ENCODE assay signal across 17 cellular contexts in genomic region chr15:60000824-60001641, GRCh38. TPM values are rescaled to one million over a fixed set of nuclear protein-coding genes. Genes with fewer than 3 reads are reported as not detected.
DNase-seq lines count a peak whose midpoint lies in the region; ATAC-seq and TF ChIP-seq lines count a peak whose summit lies in the region.
"Had no signal": no experiment of that assay in that cellular context is flagged by ENCODE, and none has a peak within 500 bp of the region (broad histone marks: within the 10 kb centered on the region; RNA-seq: fewer than 3 reads in every experiment).

No MANE protein-coding gene starts in this region.

- in situ Hi-C loops in GM13977 (cut with MboI; ENCODE audit: low pct_unique_long_range_greater_than_20kb, low sequenced_read_pairs, unreplicated experiment) = no loop called here

- peak; percentile 57 for DNase-seq in activated CD4-positive, alpha-beta T cell treated with anti-CD3 and anti-CD28 coated beads, Interleukin-2, amount 10 ng/mL, durations not matched to agents 24 days and 14 days
- DNase-seq in activated CD4-positive, alpha-beta T cell treated with anti-CD3 and anti-CD28 coated beads for 48 hours = no peak
- DNase-seq in GM13977 (ENCODE audit: low spot score) (peak; percentile 15), neural crest cell (ENCODE audit: low read depth, low spot score) (no peak), T1000 (lab: John Stamatoyannopoulos, UW) (no peak)
- DNase-seq in stimulated activated CD4-positive, alpha-beta T cell treated with anti-CD3 and anti-CD28 coated beads, Interleukin-12 subunit alpha, Interleukin-12 subunit beta, amount 100 ng/mL, for 4 hours = no peak
- DNase-seq: activated CD4-positive, alpha-beta T cell treated with anti-CD3 and anti-CD28 coated beads for 1 hour; GM23248; KG1; NCI-H446 treated with DMSO at 0.1 percent for 48 hours; occipital lobe; OCI-M1 had no signal

- peaks cover 91% of the 10 kb centered on the region for H3K27me3 Mint-ChIP-seq in activated CD4-positive, alpha-beta T cell treated with anti-CD3 and anti-CD28 coated beads, Interleukin-2, amount 10 ng/mL, durations not matched to agents 24 days and 14 days
- peaks cover 100% of the 10 kb centered on the region for H3K27me3 Mint-ChIP-seq in brain
- peaks cover 99% of the 10 kb centered on the region for H3K27me3 Mint-ChIP-seq in neural crest cell (ENCODE audit: low read depth)

- intact Hi-C loops in activated CD4-positive, alpha-beta T cell treated with anti-CD3 and anti-CD28 coated beads, Interleukin-2, amount 10 ng/mL, durations not matched to agents 24 days and 14 days (cut with micrococcal nuclease) = loop anchor here (5.0 to 10.0 kb wide), 2 partner anchors 276 to 1939 kb away; no protein-coding TSS in a partner anchor

- TF ChIP-seq CTCF in GM13977 (IDR thresholded peaks at IDR 0.05; ENCODE audit: extremely low read depth, insufficient read depth, missing control alignments) (no peak), brain (conservative IDR thresholded peaks at IDR 0.05) (no peak), neural crest cell (conservative IDR thresholded peaks at IDR 0.05) (no peak)

- no peak for ATAC-seq in GM21423 (IDR thresholded peaks at IDR 0.05; ENCODE audit: unreplicated experiment)

- H3K4me3 Mint-ChIP-seq in activated CD4-positive, alpha-beta T cell treated with anti-CD3 and anti-CD28 coated beads, Interleukin-2, amount 10 ng/mL, durations not matched to agents 24 days and 14 days = peak overlapping the region; percentile 1
- H3K4me3 Mint-ChIP-seq in brain (peak overlapping the region in 3 of 5 experiments; percentile 78 to 88 (median 83)), neural crest cell (peak overlapping the region; percentile 97)

- H3K9me3 Mint-ChIP-seq in activated CD4-positive, alpha-beta T cell treated with anti-CD3 and anti-CD28 coated beads, Interleukin-2, amount 10 ng/mL, durations not matched to agents 24 days and 14 days = peaks cover 19% of the 10 kb centered on the region
- H3K9me3 Mint-ChIP-seq in brain (peaks cover 0 to 3% (median 0%) of the 10 kb centered on the region in 5 experiments), neural crest cell (no peaks in the 10 kb centered on the region)

- H3K36me3 Mint-ChIP-seq in activated CD4-positive, alpha-beta T cell treated with anti-CD3 and anti-CD28 coated beads, Interleukin-2, amount 10 ng/mL, durations not matched to agents 24 days and 14 days (ENCODE audit: low read depth) = peaks cover 11% of the 10 kb centered on the region
- H3K36me3 Mint-ChIP-seq in brain (no peaks in the 10 kb centered on the region), neural crest cell (ENCODE audit: low read depth) (no peaks in the 10 kb centered on the region)

- H3K27ac Mint-ChIP-seq in activated CD4-positive, alpha-beta T cell treated with anti-CD3 and anti-CD28 coated beads, Interleukin-2, amount 10 ng/mL, durations not matched to agents 24 days and 14 days = peak overlapping the region; percentile 45
- H3K27ac Mint-ChIP-seq in brain (peak overlapping the region in 2 of 5 experiments; percentile 50 to 83), neural crest cell (ENCODE audit: unreplicated experiment) (no peak overlapping the region)

- peaks cover 61% of the 10 kb centered on the region for H3K4me1 Mint-ChIP-seq in activated CD4-positive, alpha-beta T cell treated with anti-CD3 and anti-CD28 coated beads, Interleukin-2, amount 10 ng/mL, durations not matched to agents 24 days and 14 days
- H3K4me1 Mint-ChIP-seq in brain (peaks cover 77% of the 10 kb centered on the region), neural crest cell (peaks cover 85% of the 10 kb centered on the region)

RNA-seq across cellular contexts. Expression of gene FOXB1, which starts 3.1 kb away (rescaled TPM):
- 0.54 and 0.68 TPM in 2 replicates for total RNA-seq in activated CD4-positive, alpha-beta T cell treated with anti-CD3 and anti-CD28 coated beads, Interleukin-2, amount 10 ng/mL, durations not matched to agents 24 days and 14 days
- 1.9 TPM for polyA plus RNA-seq in brain (ENCODE audit: insufficient read depth, low read depth, low replicate concordance)
- 5.9 and 6.1 TPM in 2 replicates for total RNA-seq in neural crest cell
- total RNA-seq: esophagus muscularis mucosa, GM23248, hepatocyte, liver, occipital lobe had no signal
- polyA plus RNA-seq: GM23248, hepatocyte, liver had no signal

Comparison
In these comparisons a context has a peak if more than half of its experiments do, and no peak if none do; other contexts are left out.
1. DNase-seq: peak in activated CD4-positive, alpha-beta T cell treated with anti-CD3 and anti-CD28 coated beads, Interleukin-2, amount 10 ng/mL, durations not matched to agents 24 days and 14 days (single experiment) and GM13977 (single experiment); none in activated CD4-positive, alpha-beta T cell treated with anti-CD3 and anti-CD28 coated beads for 48 hours (single experiment), neural crest cell (single experiment), T1000 (single experiment) and stimulated activated CD4-positive, alpha-beta T cell treated with anti-CD3 and anti-CD28 coated beads, Interleukin-12 subunit alpha, Interleukin-12 subunit beta, amount 100 ng/mL, for 4 hours (single experiment).
2. H3K4me3 Mint-ChIP-seq: peak in every context shown above with its lines; median percentile 97 in neural crest cell; 83 in brain; 1 in activated CD4-positive, alpha-beta T cell treated with anti-CD3 and anti-CD28 coated beads, Interleukin-2, amount 10 ng/mL, durations not matched to agents 24 days and 14 days.